ENCODE assay signal across 9 cellular contexts in the genomic region with DNA sequence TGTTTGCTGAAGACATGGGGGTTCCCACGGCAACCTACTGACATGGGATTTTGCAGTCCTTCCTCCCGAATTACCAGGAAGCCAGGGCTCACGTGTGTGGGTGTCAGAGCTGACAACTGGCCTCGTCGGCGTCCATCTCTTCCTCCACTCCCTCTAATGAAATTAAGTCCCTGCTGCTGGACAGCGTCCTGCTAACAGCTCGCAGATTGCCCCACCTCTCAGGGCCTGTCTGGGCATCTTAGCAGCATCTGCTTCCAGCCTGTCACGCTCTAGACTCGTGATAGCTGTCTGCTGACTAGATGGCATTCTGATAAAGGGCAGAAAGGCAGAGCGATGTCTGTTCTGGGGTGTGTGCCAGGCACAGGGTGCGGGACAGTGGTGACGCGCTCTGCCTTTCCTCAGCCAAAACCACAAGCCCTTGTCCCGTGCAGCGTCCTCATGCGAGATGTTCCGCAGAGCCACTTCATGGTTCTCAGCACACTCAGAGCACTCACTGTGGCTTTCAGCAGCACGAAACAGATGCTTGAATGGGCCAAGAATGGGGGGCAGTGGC.
DNase-seq lines count a peak whose midpoint lies in the region; TF ChIP-seq lines count a peak whose summit lies in the region.
"Had no signal": no experiment of that assay in that cellular context is flagged by ENCODE, and none has a peak within 500 bp of the region (broad histone marks: within the 10 kb centered on the region; RNA-seq: fewer than 3 reads in every experiment).

No MANE protein-coding gene starts in this region.

- WGBS in adrenal gland, 4 donors, result 42 to 46% (median 43%) methylated on average over 18 to 19 of the region's 19 CpGs

- H3K4me3 ChIP-seq in adrenal gland (no peak overlapping the region), left ventricle myocardium inferior (no peak overlapping the region), skeletal muscle satellite cell (ENCODE audit: low read length) (peak overlapping the region; percentile 1)

- H3K4me1 ChIP-seq in adrenal gland (replicated peaks in 1 of 2) (no peaks in the 10 kb centered on the region), left ventricle myocardium inferior (peaks cover 27% of the 10 kb centered on the region), skeletal muscle satellite cell (ENCODE audit: control insufficient read depth, insufficient read depth, low read length) (peaks cover 8% of the 10 kb centered on the region)

- peak overlapping the region; percentile 56 for H3K4me2 ChIP-seq in skeletal muscle satellite cell (ENCODE audit: low read length)

- TF ChIP-seq POLR2A in adrenal gland (IDR thresholded peaks at IDR 0.05), result no peak

- H3K36me3 ChIP-seq in adrenal gland (replicated peaks in 1 of 2) (no peaks in the 10 kb centered on the region), left ventricle myocardium inferior (no peaks in the 10 kb centered on the region), skeletal muscle satellite cell (ENCODE audit: insufficient read depth, low read length) (no peaks in the 10 kb centered on the region)
- H3K36me3 ChIP-seq: neutrophil had no signal

- peak overlapping the region in 2 of 5 donors; percentile 68 to 71 for H3K27ac ChIP-seq in adrenal gland
- peak overlapping the region; percentile 41 for H3K27ac ChIP-seq in left ventricle myocardium inferior (replicated peaks)
- H3K27ac ChIP-seq: neutrophil had no signal

- intact Hi-C loops in adrenal gland (cut with DNase I) (no loop called here), left ventricle myocardium inferior (cut with micrococcal nuclease) (no loop called here)

- H3K9me3 ChIP-seq in adrenal gland (replicated peaks in 1 of 3), result no peaks in the 10 kb centered on the region
- H3K9me3 ChIP-seq in left ventricle myocardium inferior (replicated peaks), result no peaks in the 10 kb centered on the region
- H3K9me3 ChIP-seq in skeletal muscle satellite cell (replicated peaks; ENCODE audit: low read length), result no peaks in the 10 kb centered on the region
- H3K9me3 ChIP-seq: neutrophil had no signal

- H3K27me3 ChIP-seq in adrenal gland (no peaks in the 10 kb centered on the region), left ventricle myocardium inferior (ENCODE audit: low read depth) (no peaks in the 10 kb centered on the region), skeletal muscle satellite cell (ENCODE audit: control insufficient read depth, insufficient read depth, low read length) (peaks cover 21% of the 10 kb centered on the region)

- DNase-seq in DMS153 (lab: John Stamatoyannopoulos, UW), result peak; percentile 66
- peak; percentile 51 for DNase-seq in RPMI8226
- DNase-seq in adrenal gland, result peak; percentile 64 to 96 (median 73)
- DNase-seq in left ventricle myocardium inferior, result peak; percentile 76
- no peak for DNase-seq in NOMO-1 treated with dmso at 0.1 percent for 144 hours (lab: John Stamatoyannopoulos, UW; ENCODE audit: unreplicated experiment)
- no peak for DNase-seq in SW480 (ENCODE audit: low spot score)
- no peak for DNase-seq in NCI-H1048 (lab: John Stamatoyannopoulos, UW)

- TF ChIP-seq CTCF in adrenal gland (IDR thresholded peaks at IDR 0.05) (no peak), left ventricle myocardium inferior (IDR thresholded peaks at IDR 0.05; ENCODE audit: borderline replicate concordance) (no peak)

- H3K9ac ChIP-seq in skeletal muscle satellite cell (ENCODE audit: low read depth, low read length), result no peak overlapping the region

Comparison
In these comparisons a context has a peak if more than half of its experiments do, and no peak if none do; other contexts are left out.
1. DNase-seq: peak in DMS153 (single experiment), RPMI8226 (single experiment), adrenal gland (7 of 7) and left ventricle myocardium inferior (single experiment); none in NOMO-1 treated with dmso at 0.1 percent for 144 hours (single experiment), SW480 (single experiment) and NCI-H1048 (single experiment).